In genomic region chr10:87634311-87634710, GRCh38 we compare ENCODE assay signal across 25 cellular contexts. TPM values are rescaled to one million over a fixed set of nuclear protein-coding genes. Genes with fewer than 3 reads are reported as not detected.
DNase-seq lines count a peak whose midpoint lies in the region; ATAC-seq, FAIRE-seq and TF ChIP-seq lines count a peak whose summit lies in the region.
"Had no signal": no experiment of that assay in that cellular context is flagged by ENCODE, and none has a peak within 500 bp of the region (broad histone marks: within the 10 kb centered on the region; RNA-seq: fewer than 3 reads in every experiment).

No MANE protein-coding gene starts in this region.

- H3K9me3 ChIP-seq in PC-9 (ENCODE audit: insufficient read depth, low read depth): no peaks in the 10 kb centered on the region; the same call in 1 of the 2 replicates
- H3K9me3 ChIP-seq in endothelial cell of umbilical vein (replicated peaks; ENCODE audit: control insufficient read depth, insufficient read depth, low read length): no peaks in the 10 kb centered on the region
- H3K9me3 ChIP-seq in trophoblast cell (ENCODE audit: insufficient read depth, low read depth, low read length): peaks cover 3% of the 10 kb centered on the region
- no peaks in the 10 kb centered on the region for H3K9me3 ChIP-seq in right lobe of liver

- no peak overlapping the region for H3K27ac Mint-ChIP-seq in endothelial cell (ENCODE audit: unreplicated experiment)
- H3K27ac Mint-ChIP-seq: CD4-positive, alpha-beta T cell had no signal

- H3K27ac ChIP-seq in PC-9 (peak overlapping the region; percentile 74), endothelial cell of umbilical vein (ENCODE audit: insufficient read depth, low read depth, low read length) (no peak overlapping the region), trophoblast cell (ENCODE audit: low read depth, low read length) (no peak overlapping the region), right lobe of liver (no peak overlapping the region)
- H3K27ac ChIP-seq: SK-N-MC had no signal

- H4K12ac ChIP-seq in trophoblast cell (ENCODE audit: low read depth, low read length): no peak overlapping the region

- TF ChIP-seq CTCF in PC-9 (conservative IDR thresholded peaks at IDR 0.05) (no peak), endothelial cell of umbilical vein (IDR thresholded peaks at IDR 0.05; ENCODE audit: extremely low read depth in 1 of 2, insufficient read depth in 1 of 2, low read depth in 1 of 2, low read length in 2 of 2) (no peak), endothelial cell (IDR thresholded peaks at IDR 0.05; ENCODE audit: unreplicated experiment) (no peak), right lobe of liver (IDR thresholded peaks at IDR 0.05) (no peak)

- H3F3A ChIP-seq in PC-9 (ENCODE audit: insufficient read depth, low read depth): peaks cover 19% of the 10 kb centered on the region

- peak; percentile 17 for DNase-seq in HCEC 1CT
- DNase-seq in PC-9: peak in 1 of 2 experiments; percentile 37
- DNase-seq in endothelial cell of umbilical vein (ENCODE audit: low read depth, low spot score): peak; percentile 4
- no peak for DNase-seq in trophoblast cell
- DNase-seq in endothelial cell (ENCODE audit: low spot score): no peak
- no peak for DNase-seq in right lobe of liver
- no peak for DNase-seq in stimulated activated CD4-positive, alpha-beta T cell treated with anti-CD3 and anti-CD28 coated beads, Interleukin-12 subunit alpha, Interleukin-12 subunit beta, amount 100 ng/mL, for 4 hours
- DNase-seq: CD4-positive, alpha-beta T cell; COR-L47; DMS79; Kasumi-1; MM.1S; NCI-H1048; NCI-H1436; NCI-H1930; NCI-H2227 treated with DMSO at 0.1 percent for 48 hours; NCI-H524; OCI-M1; RPMI8226; SHP77 had no signal

- H3K36me3 ChIP-seq in PC-9 (ENCODE audit: low read depth): no peaks in the 10 kb centered on the region
- no peaks in the 10 kb centered on the region for H3K36me3 ChIP-seq in endothelial cell of umbilical vein (ENCODE audit: control insufficient read depth in 2 of 2, extremely low read depth in 1 of 2, insufficient read depth in 2 of 2, low read length in 2 of 2)
- H3K36me3 ChIP-seq in trophoblast cell (ENCODE audit: control insufficient read depth in 1 of 2, insufficient read depth in 2 of 2, low read length in 2 of 2): no peaks in the 10 kb centered on the region
- no peaks in the 10 kb centered on the region for H3K36me3 ChIP-seq in right lobe of liver

- BruUV-seq in PC-9 (replicated peaks; lab: Mats Ljungman, UMichigan) (no TSS peak), endothelial cell of umbilical vein (replicated peaks; lab: Mats Ljungman, UMichigan) (no TSS peak)

- H3K4me3 ChIP-seq in PC-9 (no peak overlapping the region), endothelial cell of umbilical vein (replicated peaks in 1 of 3; ENCODE audit: insufficient read depth in 1 of 3, low read depth in 1 of 3, low read length in 3 of 3) (no peak overlapping the region), trophoblast cell (ENCODE audit: low read depth, low read length) (no peak overlapping the region), right lobe of liver (no peak overlapping the region)
- H3K4me3 ChIP-seq: SK-N-MC had no signal

- no peak overlapping the region for H3K4me3 Mint-ChIP-seq in endothelial cell (ENCODE audit: unreplicated experiment)
- H3K4me3 Mint-ChIP-seq: CD4-positive, alpha-beta T cell had no signal

- H2AFZ ChIP-seq in PC-9 (no peak overlapping the region), endothelial cell of umbilical vein (ENCODE audit: low read depth, low read length) (no peak overlapping the region), trophoblast cell (ENCODE audit: insufficient read depth, low read length, poor library complexity) (no peak overlapping the region)

- H3K9ac ChIP-seq in endothelial cell of umbilical vein (replicated peaks; ENCODE audit: extremely low read depth, insufficient read depth, low read length) (no peak overlapping the region), trophoblast cell (ENCODE audit: low read length) (no peak overlapping the region)

- H3K23ac ChIP-seq in trophoblast cell (ENCODE audit: low read length): no peak overlapping the region

- intact Hi-C loops in PC-9 (cut with micrococcal nuclease; ENCODE audit: unreplicated experiment): loop anchor here (2.0 kb wide), 1 partner anchor 40 kb away; no protein-coding TSS in a partner anchor
- intact Hi-C loops in endothelial cell of umbilical vein (cut with micrococcal nuclease): no loop called here
- intact Hi-C loops in right lobe of liver (cut with DNase I): no loop called here

- no peaks in the 10 kb centered on the region for H3K27me3 Mint-ChIP-seq in endothelial cell (ENCODE audit: unreplicated experiment)
- H3K27me3 Mint-ChIP-seq: CD4-positive, alpha-beta T cell had no signal

- no peak overlapping the region for H3K18ac ChIP-seq in trophoblast cell (ENCODE audit: low read length)

- H3K79me2 ChIP-seq in PC-9 (ENCODE audit: low read depth) (no peaks in the 10 kb centered on the region), endothelial cell of umbilical vein (ENCODE audit: control insufficient read depth, insufficient read depth, low read length) (no peaks in the 10 kb centered on the region), trophoblast cell (ENCODE audit: control insufficient read depth, insufficient read depth, low read length, poor library complexity) (no peaks in the 10 kb centered on the region)

- H3K4me1 Mint-ChIP-seq in endothelial cell (ENCODE audit: unreplicated experiment): no peaks in the 10 kb centered on the region

- H2AK5ac ChIP-seq in trophoblast cell (ENCODE audit: low read length): no peak overlapping the region

- H4K20me1 ChIP-seq in PC-9 (ENCODE audit: insufficient read depth) (no peaks in the 10 kb centered on the region), endothelial cell of umbilical vein (replicated peaks; ENCODE audit: control insufficient read depth, extremely low read depth, insufficient read depth, low read length) (no peaks in the 10 kb centered on the region)

- H3K4me2 ChIP-seq in PC-9 (0 out of 2 replicates have a peak overlapping the region, but pooled peaks have one; percentile 20), endothelial cell of umbilical vein (ENCODE audit: insufficient read depth, low read length) (no peak overlapping the region), trophoblast cell (ENCODE audit: low read length) (no peak overlapping the region)

- FAIRE-seq in endothelial cell of umbilical vein (lab: Jason Lieb, UNC): no peak
- FAIRE-seq: GM12891, H1 had no signal

- dilution Hi-C loops in endothelial cell of umbilical vein (cut with MboI; ENCODE audit: extremely low pct_ligation_motif_present, low sequenced_read_pairs): no loop called here

- H3K79me1 ChIP-seq in trophoblast cell (ENCODE audit: low read length): peaks cover 4% of the 10 kb centered on the region

- no peaks in the 10 kb centered on the region for H3K9me3 Mint-ChIP-seq in endothelial cell (ENCODE audit: unreplicated experiment)
- H3K9me3 Mint-ChIP-seq: CD4-positive, alpha-beta T cell had no signal

- ATAC-seq in HG02870 (IDR thresholded peaks at IDR 0.05; ENCODE audit: unreplicated experiment) (no peak), right lobe of liver (no peak)

- peak overlapping the region; percentile 70 for H4K91ac ChIP-seq in trophoblast cell (ENCODE audit: low read depth, low read length)

- H4K8ac ChIP-seq in trophoblast cell (ENCODE audit: low read depth, low read length): no peak overlapping the region

- H3K4me1 ChIP-seq in PC-9 (replicated peaks; ENCODE audit: insufficient read depth) (peaks cover 31% of the 10 kb centered on the region), endothelial cell of umbilical vein (ENCODE audit: control insufficient read depth, extremely low read depth, insufficient read depth, low read length) (peaks cover 20% of the 10 kb centered on the region), trophoblast cell (ENCODE audit: control insufficient read depth in 1 of 2, insufficient read depth in 2 of 2, low read length in 2 of 2) (peaks cover 8 to 14% of the 10 kb centered on the region in 2 experiments), right lobe of liver (peaks cover 0 to 20% (median 3%) of the 10 kb centered on the region in 4 donors)

- POLR2A ChIA-PET in PC-9 (lab: Charles Lee; ENCODE audit: unreplicated experiment): no interaction called here
- POLR2A ChIA-PET in endothelial cell of umbilical vein (lab: Charles Lee): no interaction called here

- no peak overlapping the region for H2BK5ac ChIP-seq in trophoblast cell (ENCODE audit: low read depth, low read length, poor library complexity)

- H2BK120ac ChIP-seq in trophoblast cell (ENCODE audit: insufficient read depth, low read length, poor library complexity): peak overlapping the region; percentile 41

- H3K4ac ChIP-seq in trophoblast cell (ENCODE audit: low read depth, low read length): no peak overlapping the region

- H3K9me2 ChIP-seq in PC-9 (ENCODE audit: insufficient read depth): no peaks in the 10 kb centered on the region

- H3K27me3 ChIP-seq in PC-9 (ENCODE audit: insufficient read depth, low read depth) (no peaks in the 10 kb centered on the region), endothelial cell of umbilical vein (ENCODE audit: control insufficient read depth in 2 of 2, insufficient read depth in 2 of 2, low read length in 2 of 2) (no peaks in the 10 kb centered on the region), trophoblast cell (ENCODE audit: insufficient read depth, low read length) (no peaks in the 10 kb centered on the region), right lobe of liver (no peaks in the 10 kb centered on the region)

- no peak overlapping the region for H3K14ac ChIP-seq in trophoblast cell (ENCODE audit: low read length)

- no CpG with 5 or more reads among the region's 2 CpGs for WGBS in trophoblast cell (ENCODE audit: extremely low coverage, insufficient coverage, insufficient read length)
- 100% methylated on average over 2 of the region's 2 CpGs for WGBS in right lobe of liver (ENCODE audit: insufficient coverage, low coverage, low lambda C conversion rate, missing lambda C conversion rate)

- peak overlapping the region; percentile 11 for H2BK12ac ChIP-seq in trophoblast cell (ENCODE audit: low read length)

- CTCF ChIA-PET in PC-9 (lab: Charles Lee): no interaction called here
- CTCF ChIA-PET in endothelial cell of umbilical vein (lab: Charles Lee): interaction anchor here (1.1 kb wide), 1 partner anchor 101 kb away, joined by 3 read pairs; no protein-coding TSS in a partner anchor

- H3K36me3 Mint-ChIP-seq in endothelial cell (ENCODE audit: low read depth, unreplicated experiment): no peaks in the 10 kb centered on the region

- no peak for TF ChIP-seq POLR2A in endothelial cell of umbilical vein (IDR thresholded peaks at IDR 0.05; ENCODE audit: low read depth, low read length)
- no peak for TF ChIP-seq POLR2A in right lobe of liver (IDR thresholded peaks at IDR 0.05)

- H3K9me1 ChIP-seq in endothelial cell of umbilical vein (replicated peaks; ENCODE audit: control insufficient read depth, extremely low read depth, insufficient read depth, low read length): no peaks in the 10 kb centered on the region

RNA-seq across cellular contexts. Expression of gene PAPSS2, which starts 25.4 kb away (rescaled TPM):
- total RNA-seq in PC-9 (2021): 37.4 and 71.8 TPM in 2 replicates
- total RNA-seq in endothelial cell of umbilical vein: 82.6 and 93.2 TPM in 2 replicates
- 20.2 and 27.9 TPM in 2 replicates for polyA plus RNA-seq in endothelial cell of umbilical vein
- 38.3 and 43.8 TPM in 2 replicates for polyA plus RNA-seq in endothelial cell of umbilical vein (2011; cell fraction: cytosol; rRNA removed)
- polyA plus RNA-seq in endothelial cell of umbilical vein (2011; cell fraction: nucleus; rRNA removed): 32.8 and 39.4 TPM in 2 replicates
- polyA plus RNA-seq in endothelial cell of umbilical vein (2012): 146 and 147 TPM in 2 replicates
- polyA minus RNA-seq in endothelial cell of umbilical vein: 45.3 and 50.5 TPM in 2 replicates
- 5.2 TPM for polyA minus RNA-seq in endothelial cell of umbilical vein (2011; cell fraction: cytosol; rRNA and poly(A)+ RNA removed)
- polyA minus RNA-seq in endothelial cell of umbilical vein (2011; cell fraction: nucleus; rRNA and poly(A)+ RNA removed): 13.8 and 18.5 TPM in 2 replicates
- 3.2 and 3.4 TPM in 2 replicates for polyA plus RNA-seq in trophoblast cell (2013)
- total RNA-seq in endothelial cell (ENCODE audit: unreplicated experiment): 31.0 TPM
- total RNA-seq in right lobe of liver: 100 to 1,000 TPM in 4 of 6 experiments, 10 to 100 TPM in 2; 65.3 to 158 (median 105) TPM
- total RNA-seq: CD4-positive, alpha-beta T cell; G401 had no signal

Comparison
In these comparisons a context has a peak if more than half of its experiments do, and no peak if none do; other contexts are left out.
1. DNase-seq: peak in HCEC 1CT (single experiment) and endothelial cell of umbilical vein (single experiment); none in trophoblast cell (0 of 2), endothelial cell (single experiment), right lobe of liver (0 of 3) and stimulated activated CD4-positive, alpha-beta T cell treated with anti-CD3 and anti-CD28 coated beads, Interleukin-12 subunit alpha, Interleukin-12 subunit beta, amount 100 ng/mL, for 4 hours (single experiment).